In the genomic region with DNA sequence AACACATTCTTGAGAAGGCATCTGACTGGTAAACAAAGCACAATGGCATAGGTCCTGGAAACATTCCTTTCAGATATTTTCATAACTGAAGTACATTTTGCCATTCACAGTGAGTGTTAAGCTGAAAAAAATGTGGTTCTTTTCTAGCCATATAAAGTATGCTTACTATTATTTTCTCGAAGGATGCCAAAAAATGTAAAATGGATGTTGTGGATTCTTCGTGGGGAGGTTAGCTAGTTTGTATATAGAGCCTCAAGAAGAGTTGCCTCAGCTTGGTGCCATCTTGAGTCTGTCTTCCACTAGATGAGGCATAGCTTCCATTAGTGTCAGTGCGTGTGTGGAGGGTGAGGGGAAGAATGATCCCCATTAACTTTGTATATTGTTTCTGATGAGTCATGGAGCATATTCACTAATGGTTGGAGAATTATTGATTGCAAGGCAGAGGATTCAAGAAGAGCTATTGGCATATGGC, we compare ENCODE assay signal across 8 cellular contexts.
DNase-seq lines count a peak whose midpoint lies in the region; ATAC-seq lines count a peak whose summit lies in the region.

No MANE protein-coding gene starts in this region.

- ATAC-seq in HG02970 (IDR thresholded peaks at IDR 0.05; ENCODE audit: low FRiP score, unreplicated experiment), result no peak

- H3K27ac ChIP-seq in substantia nigra (ENCODE audit: low read depth, low read length, poor library complexity, severe bottlenecking), result peak overlapping the region; percentile 41

- DNase-seq in activated CD8-positive, alpha-beta memory T cell treated with anti-CD3 and anti-CD28 coated beads, Interleukin-2, amount 50 U/mL, for 1 hour (ENCODE audit: extremely low read depth), result peak; percentile 37
- no peak for DNase-seq in activated CD8-positive, alpha-beta memory T cell treated with anti-CD3 and anti-CD28 coated beads for 24 hours
- peak; percentile 61 for DNase-seq in activated CD4-positive, alpha-beta T cell treated with anti-CD3 and anti-CD28 coated beads for 48 hours
- DNase-seq in fibroblast of the conjunctiva (ENCODE audit: low read depth), result peak; percentile 79
- no peak for DNase-seq in substantia nigra (lab: John Stamatoyannopoulos, UW)
- no peak for DNase-seq in iPS-NIHi11 (ENCODE audit: low spot score)
- no peak for DNase-seq in cerebellar cortex (ENCODE audit: low spot score)

Comparison
In these comparisons a context has a peak if more than half of its experiments do, and no peak if none do; other contexts are left out.
1. DNase-seq: peak in activated CD8-positive, alpha-beta memory T cell treated with anti-CD3 and anti-CD28 coated beads, Interleukin-2, amount 50 U/mL, for 1 hour (single experiment), activated CD4-positive, alpha-beta T cell treated with anti-CD3 and anti-CD28 coated beads for 48 hours (single experiment) and fibroblast of the conjunctiva (single experiment); none in activated CD8-positive, alpha-beta memory T cell treated with anti-CD3 and anti-CD28 coated beads for 24 hours (single experiment), substantia nigra (0 of 49), iPS-NIHi11 (single experiment) and cerebellar cortex (single experiment).